Comparison of ENCODE assay signal across 19 cellular contexts in the genomic region with DNA sequence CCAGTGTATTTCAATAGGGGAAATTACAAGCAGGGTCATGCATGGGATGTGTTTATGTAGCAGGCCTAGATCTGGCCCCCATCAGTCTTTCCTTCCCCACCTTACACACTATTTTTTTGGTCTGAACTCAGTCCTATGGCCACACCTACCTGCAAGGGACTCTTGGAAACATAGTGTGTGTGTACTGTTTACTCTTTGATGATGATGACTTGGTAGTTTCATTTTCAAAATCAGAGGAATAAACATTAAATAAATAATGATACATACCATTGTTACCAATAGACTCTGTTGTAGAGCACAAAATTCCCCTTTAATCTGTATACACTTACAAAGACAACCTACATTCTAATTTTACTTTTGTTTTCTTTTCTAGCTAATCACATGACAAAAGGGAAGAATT.
A peak's percentile ranks its signal among the peaks of the same experiment; 100 is the strongest.
DNase-seq lines count a peak whose midpoint lies in the region; ATAC-seq, FAIRE-seq and TF ChIP-seq lines count a peak whose summit lies in the region.
"Had no signal": no experiment of that assay in that cellular context is flagged by ENCODE, and none has a peak within 500 bp of the region (broad histone marks: within the 10 kb centered on the region; RNA-seq: fewer than 3 reads in every experiment).

No MANE protein-coding gene starts in this region.

- H3K27ac ChIP-seq in breast epithelium = no peak overlapping the region
- no peak overlapping the region for H3K27ac ChIP-seq in colonic mucosa

- peak overlapping the region; percentile 57 for H3K27ac Mint-ChIP-seq in activated naive CD4-positive, alpha-beta T cell treated with anti-CD3 and anti-CD28 coated beads, Interleukin-2, amount 50 U/mL, for 24 hours
- H3K27ac Mint-ChIP-seq in HFFc6 = peak overlapping the region; percentile 44; the same call in 1 of the 2 replicates
- peak overlapping the region; percentile 0 for H3K27ac Mint-ChIP-seq in activated T-helper 17 cell treated with anti-CD3 and anti-CD28 coated beads, Interleukin-2, amount 50 U/mL, for 72 hours

- ATAC-seq in activated T-helper 17 cell treated with anti-CD3 and anti-CD28 coated beads, Interleukin-2, amount 50 U/mL, for 72 hours (replicated peaks) = peak; percentile 65
- ATAC-seq: GM12878 had no signal

- intact Hi-C loops in breast epithelium (cut with DNase I; ENCODE audit: low total_unique reads) (no loop called here), colonic mucosa (cut with DNase I) (no loop called here)

- peaks cover 45% of the 10 kb centered on the region for H3K36me3 Mint-ChIP-seq in activated naive CD4-positive, alpha-beta T cell treated with anti-CD3 and anti-CD28 coated beads, Interleukin-2, amount 50 U/mL, for 24 hours
- H3K36me3 Mint-ChIP-seq in HFFc6 (ENCODE audit: low read depth) = peaks cover 51% of the 10 kb centered on the region
- H3K36me3 Mint-ChIP-seq in activated T-helper 17 cell treated with anti-CD3 and anti-CD28 coated beads, Interleukin-2, amount 50 U/mL, for 72 hours (ENCODE audit: low read depth) = peaks cover 39% of the 10 kb centered on the region

- H3K4me1 ChIP-seq in breast epithelium (no peaks in the 10 kb centered on the region), colonic mucosa (no peaks in the 10 kb centered on the region)

- H3K4me3 ChIP-seq in bronchial epithelial cell (ENCODE audit: low read depth, low read length) = no peak overlapping the region
- no peak overlapping the region for H3K4me3 ChIP-seq in breast epithelium
- H3K4me3 ChIP-seq in colonic mucosa = no peak overlapping the region
- H3K4me3 ChIP-seq: GM12878, HAP-1 had no signal

- peaks cover 30% of the 10 kb centered on the region for H3K9me3 Mint-ChIP-seq in activated naive CD4-positive, alpha-beta T cell treated with anti-CD3 and anti-CD28 coated beads, Interleukin-2, amount 50 U/mL, for 24 hours
- peaks cover 30% of the 10 kb centered on the region for H3K9me3 Mint-ChIP-seq in HFFc6
- peaks cover 20% of the 10 kb centered on the region for H3K9me3 Mint-ChIP-seq in activated T-helper 17 cell treated with anti-CD3 and anti-CD28 coated beads, Interleukin-2, amount 50 U/mL, for 72 hours

- no peak for FAIRE-seq in bronchial epithelial cell (lab: Jason Lieb, UNC)
- FAIRE-seq: GM12878, GM18507 had no signal

- TF ChIP-seq POLR2A in breast epithelium (IDR thresholded peaks at IDR 0.05) = no peak

- H3K27me3 ChIP-seq in bronchial epithelial cell (ENCODE audit: control insufficient read depth, insufficient read depth, low read length) = no peaks in the 10 kb centered on the region
- no peaks in the 10 kb centered on the region for H3K27me3 ChIP-seq in breast epithelium
- H3K27me3 ChIP-seq in colonic mucosa = no peaks in the 10 kb centered on the region

- H3K9me3 ChIP-seq in breast epithelium (peaks cover 5 to 30% of the 10 kb centered on the region in 2 donors), colonic mucosa (no peaks in the 10 kb centered on the region)

- TF ChIP-seq CTCF in HFFc6 (IDR thresholded peaks at IDR 0.05) = no peak
- TF ChIP-seq CTCF in bronchial epithelial cell (IDR thresholded peaks at IDR 0.05; ENCODE audit: insufficient read depth, low read length, severe bottlenecking) = no peak
- TF ChIP-seq CTCF in breast epithelium (IDR thresholded peaks at IDR 0.05) = no peak
- TF ChIP-seq CTCF in colonic mucosa (IDR thresholded peaks at IDR 0.05) = no peak
- no peak for TF ChIP-seq CTCF in GM13976 (IDR thresholded peaks at IDR 0.05; ENCODE audit: borderline replicate concordance, control extremely low read depth, extremely low read depth, insufficient read depth, missing control alignments)

- H3K36me3 ChIP-seq in bronchial epithelial cell (ENCODE audit: control insufficient read depth, insufficient read depth, low read length) (no peaks in the 10 kb centered on the region), breast epithelium (no peaks in the 10 kb centered on the region), colonic mucosa (no peaks in the 10 kb centered on the region)

- in situ Hi-C loops in GM13976 (cut with MboI; ENCODE audit: low sequenced_read_pairs, unreplicated experiment) = no loop called here

- H3K27me3 Mint-ChIP-seq in activated naive CD4-positive, alpha-beta T cell treated with anti-CD3 and anti-CD28 coated beads, Interleukin-2, amount 50 U/mL, for 24 hours = no peaks in the 10 kb centered on the region
- H3K27me3 Mint-ChIP-seq in HFFc6 (ENCODE audit: insufficient read depth) = no peaks in the 10 kb centered on the region; the same call in 1 of the 2 replicates
- H3K27me3 Mint-ChIP-seq in activated T-helper 17 cell treated with anti-CD3 and anti-CD28 coated beads, Interleukin-2, amount 50 U/mL, for 72 hours = no peaks in the 10 kb centered on the region
- H3K27me3 Mint-ChIP-seq: CD4-positive, alpha-beta memory T cell had no signal

- no peak overlapping the region for H3K4me3 Mint-ChIP-seq in activated naive CD4-positive, alpha-beta T cell treated with anti-CD3 and anti-CD28 coated beads, Interleukin-2, amount 50 U/mL, for 24 hours
- H3K4me3 Mint-ChIP-seq in HFFc6 = no peak overlapping the region
- H3K4me3 Mint-ChIP-seq in activated T-helper 17 cell treated with anti-CD3 and anti-CD28 coated beads, Interleukin-2, amount 50 U/mL, for 72 hours = no peak overlapping the region
- H3K4me3 Mint-ChIP-seq: CD4-positive, alpha-beta memory T cell had no signal

- DNase-seq in activated naive CD4-positive, alpha-beta T cell treated with anti-CD3 and anti-CD28 coated beads, Interleukin-2, amount 50 U/mL, for 16 hours = no peak
- DNase-seq in HFFc6 (no peak), bronchial epithelial cell (ENCODE audit: low read depth) (peak; percentile 2), breast epithelium (ENCODE audit: low spot score in 2 of 2) (no peak), colonic mucosa (no peak), GM13976 (ENCODE audit: low spot score) (no peak)
- DNase-seq: C1 segment of cervical spinal cord; Calu3; CD4-positive, alpha-beta memory T cell; COR-L47; DMS53; DMS79 treated with DMSO at 0.1 percent for 48 hours; GDM1; GOT3 had no signal

- H3K9ac ChIP-seq in colonic mucosa (ENCODE audit: low read depth in 2 of 2, low read length in 2 of 2) = no peak overlapping the region

- H3K4me1 Mint-ChIP-seq in activated naive CD4-positive, alpha-beta T cell treated with anti-CD3 and anti-CD28 coated beads, Interleukin-2, amount 50 U/mL, for 24 hours = peaks cover 24% of the 10 kb centered on the region
- peaks cover 30% of the 10 kb centered on the region for H3K4me1 Mint-ChIP-seq in HFFc6 (ENCODE audit: low read depth)
- H3K4me1 Mint-ChIP-seq in activated T-helper 17 cell treated with anti-CD3 and anti-CD28 coated beads, Interleukin-2, amount 50 U/mL, for 72 hours = peaks cover 8% of the 10 kb centered on the region

Comparison
In these comparisons a context has a peak if more than half of its experiments do, and no peak if none do; other contexts are left out.
1. H3K27ac Mint-ChIP-seq: peak in every context shown above with its lines; median percentile 57 in activated naive CD4-positive, alpha-beta T cell treated with anti-CD3 and anti-CD28 coated beads, Interleukin-2, amount 50 U/mL, for 24 hours; 44 in HFFc6; 0 in activated T-helper 17 cell treated with anti-CD3 and anti-CD28 coated beads, Interleukin-2, amount 50 U/mL, for 72 hours.